36 cellular contexts compared by ENCODE assay signal in genomic region chr3:109228391-109229080, GRCh38.
"Had no signal": no experiment of that assay in that cellular context is flagged by ENCODE, and none has a peak within 500 bp of the region (broad histone marks: within the 10 kb centered on the region; RNA-seq: fewer than 3 reads in every experiment).

No MANE protein-coding gene starts in this region.

- H3K9me3 ChIP-seq: MG63 had no signal

- H3K4me3 ChIP-seq: MG63 had no signal

- DNase-seq: Kasumi-1, MG63, MV-4-11, NCI-H1048, NCI-H1092, NCI-H1092 treated with DMSO at 0.1 percent for 48 hours, NCI-H1105, NCI-H1105 treated with DMSO at 0.1 percent for 48 hours, NCI-H1417, NCI-H1417 treated with DMSO at 0.1 percent for 48 hours, NCI-H1436, NCI-H1436 treated with DMSO at 0.1 percent for 48 hours, NCI-H146, NCI-H1694, NCI-H1694 treated with DMSO at 0.1 percent for 48 hours, NCI-H187, NCI-H187 treated with DMSO at 0.1 percent for 48 hours, NCI-H1930, NCI-H2029, NCI-H2029 treated with DMSO at 0.1 percent for 48 hours, NCI-H2081, NCI-H2081 treated with DMSO at 0.1 percent for 48 hours, NCI-H2107, NCI-H2171, NCI-H2171 treated with DMSO at 0.1 percent for 48 hours, NCI-H2227 treated with DMSO at 0.1 percent for 48 hours, NCI-H226, NCI-H345, NCI-H446, NCI-H446 treated with DMSO at 0.1 percent for 48 hours, NCI-H510A, NCI-H510A treated with DMSO at 0.1 percent for 48 hours, NCI-H524, NCI-H524 treated with DMSO at 0.1 percent for 48 hours, NCI-H526, NCI-H526 treated with DMSO at 0.1 percent for 48 hours had no signal

- H3K27me3 ChIP-seq: MG63 had no signal

- H3K36me3 ChIP-seq: MG63 had no signal
